15 cellular contexts compared by ENCODE assay signal in genomic region chr7:33814400-33814799, GRCh38.
DNase-seq lines count a peak whose midpoint lies in the region; ATAC-seq and TF ChIP-seq lines count a peak whose summit lies in the region.
"Had no signal": no experiment of that assay in that cellular context is flagged by ENCODE, and none has a peak within 500 bp of the region (broad histone marks: within the 10 kb centered on the region; RNA-seq: fewer than 3 reads in every experiment).

No MANE protein-coding gene starts in this region.

- no peaks in the 10 kb centered on the region for H3K36me3 Mint-ChIP-seq in endodermal cell (ENCODE audit: low read depth)

- H3K27me3 ChIP-seq in heart right ventricle, result no peaks in the 10 kb centered on the region
- no peaks in the 10 kb centered on the region for H3K27me3 ChIP-seq in osteoblast (ENCODE audit: insufficient read depth, low read length)
- no peaks in the 10 kb centered on the region for H3K27me3 ChIP-seq in endodermal cell (ENCODE audit: control insufficient read depth, insufficient read depth, low read length, poor library complexity, severe bottlenecking)
- H3K27me3 ChIP-seq: left lung had no signal

- H3K4me3 Mint-ChIP-seq in endodermal cell, result no peak overlapping the region
- H3K4me3 Mint-ChIP-seq: activated naive CD8-positive, alpha-beta T cell; activated T-cell treated with anti-CD3 and anti-CD28 coated beads, Interleukin-2, amount 50 U/mL, for 24 hours; naive thymus-derived CD8-positive, alpha-beta T cell had no signal

- intact Hi-C loops in heart right ventricle (cut with DNase I), result loop anchor here in 1 of 10 donors (5.0 kb wide), 1 partner anchor 52 kb away; no protein-coding TSS in a partner anchor
- intact Hi-C loops in cardiac septum (cut with DNase I), result no loop called here

- H3K36me3 ChIP-seq in heart right ventricle, result no peaks in the 10 kb centered on the region
- H3K36me3 ChIP-seq in osteoblast (ENCODE audit: insufficient read depth, low read length), result no peaks in the 10 kb centered on the region
- H3K36me3 ChIP-seq in endodermal cell (ENCODE audit: control insufficient read depth, insufficient read depth, low read length), result no peaks in the 10 kb centered on the region
- H3K36me3 ChIP-seq: left lung had no signal

- no peaks in the 10 kb centered on the region for H4K20me1 ChIP-seq in osteoblast (ENCODE audit: insufficient read depth, low read length)

- H3K9ac ChIP-seq in endodermal cell (ENCODE audit: extremely low read depth, low read length, poor library complexity, severe bottlenecking), result no peak overlapping the region

- WGBS in heart right ventricle, 2 donors, result 31 to 56% methylated on average over 6 of the region's 6 CpGs
- 87 to 98% methylated on average over 5 to 6 of the region's 6 CpGs for WGBS in endodermal cell (ENCODE audit: insufficient coverage in 1 of 2, insufficient read length in 1 of 2), 2 experiments

- H3K4me1 Mint-ChIP-seq in endodermal cell, result peaks cover 3% of the 10 kb centered on the region

- H3K4me2 ChIP-seq in osteoblast (ENCODE audit: insufficient read depth, low read length), result peak overlapping the region; percentile 76

- H3K4me1 ChIP-seq in heart right ventricle (peaks cover 0 to 21% (median 6%) of the 10 kb centered on the region in 9 donors), osteoblast (ENCODE audit: insufficient read depth, low read length) (peaks cover 20% of the 10 kb centered on the region), endodermal cell (ENCODE audit: control insufficient read depth, insufficient read depth, low read length) (peaks cover 3% of the 10 kb centered on the region)

- no peak overlapping the region for H3K27ac Mint-ChIP-seq in endodermal cell
- H3K27ac Mint-ChIP-seq: activated naive CD8-positive, alpha-beta T cell; activated T-cell treated with anti-CD3 and anti-CD28 coated beads, Interleukin-2, amount 50 U/mL, for 24 hours; naive thymus-derived CD8-positive, alpha-beta T cell had no signal

- H3K9me3 Mint-ChIP-seq in endodermal cell, result no peaks in the 10 kb centered on the region

- no peak for DNase-seq in heart right ventricle
- no peak for DNase-seq in cardiac septum (ENCODE audit: low spot score)
- DNase-seq in fibroblast of pulmonary artery (ENCODE audit: low read depth), result peak; percentile 40
- DNase-seq in osteoblast (ENCODE audit: insufficient read length, low spot score, missing footprints), result no peak
- no peak for DNase-seq in DMS 273 (lab: John Stamatoyannopoulos, UW; ENCODE audit: unreplicated experiment)
- DNase-seq in activated CD4-positive, alpha-beta T cell treated with anti-CD3 and anti-CD28 coated beads, Interleukin-2, amount 50 U/mL, for 48 hours, result no peak
- no peak for DNase-seq in endodermal cell
- DNase-seq in DMS153 (lab: John Stamatoyannopoulos, UW), result no peak
- DNase-seq: activated CD4-positive, alpha-beta T cell treated with anti-CD3 and anti-CD28 coated beads, Interleukin-2, amount 50 U/mL, for 1 hour; activated T-cell treated with anti-CD3 and anti-CD28 coated beads, Interleukin-2, amount 50 U/mL, for 24 hours; left lung; naive thymus-derived CD8-positive, alpha-beta T cell; OCI-M1; retina had no signal

- H3K4me3 ChIP-seq in heart right ventricle, result peak overlapping the region in 8 of 10 donors; percentile 8 to 48 (median 36)
- no peak overlapping the region for H3K4me3 ChIP-seq in fibroblast of pulmonary artery (replicated peaks; ENCODE audit: low read depth, low read length)
- H3K4me3 ChIP-seq in osteoblast (ENCODE audit: insufficient read depth, low read length), result peak overlapping the region; percentile 60
- no peak overlapping the region for H3K4me3 ChIP-seq in endodermal cell (ENCODE audit: low read length)
- H3K4me3 ChIP-seq: left lung had no signal

- no peaks in the 10 kb centered on the region for H3K27me3 Mint-ChIP-seq in endodermal cell (ENCODE audit: insufficient read depth)
- H3K27me3 Mint-ChIP-seq: activated naive CD8-positive, alpha-beta T cell; activated T-cell treated with anti-CD3 and anti-CD28 coated beads, Interleukin-2, amount 50 U/mL, for 24 hours had no signal

- peak overlapping the region in 9 of 10 donors; percentile 1 to 66 (median 52) for H3K27ac ChIP-seq in heart right ventricle
- H3K27ac ChIP-seq in osteoblast (ENCODE audit: low read depth, low read length), result peak overlapping the region; percentile 67
- H3K27ac ChIP-seq in endodermal cell (ENCODE audit: low read depth, low read length), result no peak overlapping the region
- H3K27ac ChIP-seq: left lung had no signal

- peak in 5 of 8 donors; percentile 17 to 60 (median 48) for ATAC-seq in heart right ventricle
- ATAC-seq: left lung; naive thymus-derived CD8-positive, alpha-beta T cell had no signal

- H3K9me3 ChIP-seq in heart right ventricle (peaks cover 0 to 6% (median under 1%) of the 10 kb centered on the region in 11 donors), osteoblast (ENCODE audit: low read depth, low read length) (no peaks in the 10 kb centered on the region), endodermal cell (ENCODE audit: control insufficient read depth, low read length) (peaks cover under 1% of the 10 kb centered on the region)
- H3K9me3 ChIP-seq: left lung had no signal

- H3K79me2 ChIP-seq in osteoblast (ENCODE audit: insufficient read depth, low read length), result no peaks in the 10 kb centered on the region

- peak overlapping the region; percentile 89 for H2AFZ ChIP-seq in osteoblast (ENCODE audit: low read length)

- no peak for TF ChIP-seq CTCF in heart right ventricle (IDR thresholded peaks at IDR 0.05)
- no peak for TF ChIP-seq CTCF in fibroblast of pulmonary artery (IDR thresholded peaks at IDR 0.05; ENCODE audit: low read length, missing control alignments)
- no peak for TF ChIP-seq CTCF in osteoblast (IDR thresholded peaks at IDR 0.05; ENCODE audit: extremely low read depth, low read depth, low read length)
- TF ChIP-seq CTCF in endodermal cell (conservative IDR thresholded peaks at IDR 0.05), result no peak

Comparison
In these comparisons a context has a peak if more than half of its experiments do, and no peak if none do; other contexts are left out.
1. H3K4me3 ChIP-seq: peak in heart right ventricle (8 of 10) and osteoblast (single experiment); none in fibroblast of pulmonary artery (single experiment) and endodermal cell (single experiment).